ENCODE assay signal across 8 cellular contexts in the genomic region with DNA sequence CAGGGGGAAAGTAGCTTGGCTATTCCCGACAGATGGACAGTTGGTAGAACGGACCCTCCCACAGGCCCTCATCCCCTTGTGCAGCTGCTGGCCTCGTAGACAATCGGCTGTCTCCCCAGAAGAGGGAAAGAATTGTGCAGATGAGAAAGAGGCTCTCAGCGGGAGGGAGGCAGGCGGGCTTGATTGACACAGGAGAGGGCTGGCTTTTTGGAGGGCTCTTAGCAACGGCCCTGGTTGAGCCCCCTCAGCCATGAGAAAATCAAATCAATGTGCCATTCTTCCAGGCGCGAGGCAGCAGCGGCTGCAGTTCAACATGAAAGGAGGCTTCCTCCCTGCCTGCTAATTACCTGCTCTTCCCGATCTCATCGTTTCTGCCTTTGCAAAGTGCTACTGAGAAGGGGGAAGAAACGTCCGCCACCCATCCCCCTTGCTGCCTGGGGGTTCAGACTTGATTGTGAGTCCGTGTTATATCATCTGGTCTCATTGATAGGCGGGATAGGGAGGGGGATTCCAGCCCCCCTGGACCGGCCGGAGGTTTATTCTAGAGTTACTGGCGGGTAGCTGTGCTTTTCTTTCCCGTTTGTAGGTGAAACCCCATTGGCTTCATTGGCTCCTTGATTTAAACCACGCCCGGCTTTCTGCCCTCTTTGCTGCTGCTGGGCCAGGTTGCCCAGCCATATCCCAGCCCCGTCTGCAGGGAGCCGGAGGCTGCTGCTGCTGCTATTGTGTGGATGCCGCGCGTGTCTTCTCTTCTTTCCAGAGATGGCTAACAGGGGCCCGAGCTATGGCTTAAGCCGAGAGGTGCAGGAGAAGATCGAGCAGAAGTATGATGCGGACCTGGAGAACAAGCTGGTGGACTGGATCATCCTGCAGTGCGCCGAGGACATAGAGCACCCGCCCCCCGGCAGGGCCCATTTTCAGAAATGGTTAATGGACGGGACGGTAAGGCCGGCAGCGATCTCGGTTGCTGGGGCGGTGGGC. TPM values are rescaled to one million over a fixed set of nuclear protein-coding genes. Genes with fewer than 3 reads are reported as not detected.
DNase-seq lines count a peak whose midpoint lies in the region; ATAC-seq lines count a peak whose summit lies in the region.

A gene (plus strand): TSS at position 262 of the 981 bp plus-strand sequence. CDS start 501 bp downstream, at position 763.

- peak within 1 kb of the TSS; percentile 66 for H3K4me2 ChIP-seq in neuronal stem cell (ENCODE audit: insufficient read depth, low read length, poor library complexity, severe bottlenecking)

- peak within 1 kb of the TSS; percentile 100 for H3K27ac ChIP-seq in neuronal stem cell (replicated peaks; ENCODE audit: low read length)

- H2BK5ac ChIP-seq in neuronal stem cell (ENCODE audit: low read length), result peak within 1 kb of the TSS; percentile 84

- peak within 1 kb of the TSS; percentile 95 for H2BK15ac ChIP-seq in neuronal stem cell (ENCODE audit: low read length)

- peak within 1 kb of the TSS; percentile 41 for H2AFZ ChIP-seq in neuronal stem cell (ENCODE audit: low read length)

- H3K18ac ChIP-seq in neuronal stem cell (ENCODE audit: low read length), result peak within 1 kb of the TSS; percentile 99

- peak within 1 kb of the TSS; percentile 79 for H3K4ac ChIP-seq in neuronal stem cell (ENCODE audit: low read length)

- peak within 1 kb of the TSS; percentile 92 for H3K9ac ChIP-seq in neuronal stem cell (ENCODE audit: low read depth, low read length, poor library complexity)

- peaks cover 27% of the 10 kb centered on the region for H3K4me1 Mint-ChIP-seq in T-helper 2 cell treated with Interferon-gamma antibody and Interleukin-4, amounts not matched to agents 5 μg/mL and 100 μg/mL, for 36 hours (ENCODE audit: low read depth)
- peaks cover 36% of the 10 kb centered on the region for H3K4me1 Mint-ChIP-seq in activated CD8-positive, alpha-beta T cell treated with anti-CD3 and anti-CD28 coated beads, Interleukin-2, amount 10 ng/mL, durations not matched to agents 7 days and 5 days (ENCODE audit: low read depth)

- H3K14ac ChIP-seq in neuronal stem cell (ENCODE audit: low read length), result no peak within 1 kb of the TSS

- no peaks in the 10 kb centered on the region for H3K9me3 Mint-ChIP-seq in T-helper 2 cell treated with Interferon-gamma antibody and Interleukin-4, amounts not matched to agents 5 μg/mL and 100 μg/mL, for 36 hours
- no peaks in the 10 kb centered on the region for H3K9me3 Mint-ChIP-seq in activated CD8-positive, alpha-beta T cell treated with anti-CD3 and anti-CD28 coated beads, Interleukin-2, amount 10 ng/mL, durations not matched to agents 7 days and 5 days (ENCODE audit: insufficient read depth)

- no peak within 1 kb of the TSS for H4K8ac ChIP-seq in neuronal stem cell (ENCODE audit: low read depth, low read length)

- H3K36me3 Mint-ChIP-seq in T-helper 2 cell treated with Interferon-gamma antibody and Interleukin-4, amounts not matched to agents 5 μg/mL and 100 μg/mL, for 36 hours (ENCODE audit: low read depth), result peaks cover 1% of the 10 kb centered on the region
- peaks cover 2% of the 10 kb centered on the region for H3K36me3 Mint-ChIP-seq in activated CD8-positive, alpha-beta T cell treated with anti-CD3 and anti-CD28 coated beads, Interleukin-2, amount 10 ng/mL, durations not matched to agents 7 days and 5 days (ENCODE audit: low read depth)

- no peaks in the 10 kb centered on the region for H3K27me3 Mint-ChIP-seq in T-helper 2 cell treated with Interferon-gamma antibody and Interleukin-4, amounts not matched to agents 5 μg/mL and 100 μg/mL, for 36 hours (ENCODE audit: low read depth)
- H3K27me3 Mint-ChIP-seq in activated CD8-positive, alpha-beta T cell treated with anti-CD3 and anti-CD28 coated beads, Interleukin-2, amount 10 ng/mL, durations not matched to agents 7 days and 5 days (ENCODE audit: low read depth), result no peaks in the 10 kb centered on the region

- peak; percentile 46 for ATAC-seq in activated CD8-positive, alpha-beta T cell treated with anti-CD3 and anti-CD28 coated beads, Interleukin-2, amount 10 ng/mL, durations not matched to agents 7 days and 5 days
- ATAC-seq in HG03469 (IDR thresholded peaks at IDR 0.05; ENCODE audit: unreplicated experiment) (no peak), HG03565 (IDR thresholded peaks at IDR 0.05; ENCODE audit: unreplicated experiment) (no peak)

- no peak within 1 kb of the TSS for H2BK12ac ChIP-seq in neuronal stem cell (ENCODE audit: low read length)

- CTCF ChIA-PET in activated CD8-positive, alpha-beta T cell treated with anti-CD3 and anti-CD28 coated beads, Interleukin-2, amount 10 ng/mL, durations not matched to agents 7 days and 5 days (lab: Charles Lee), result interaction anchor here (1.3 to 20.7 kb wide), 4 partner anchors 8 to 44 kb away, joined by 3 to 351 read pairs (median 42); no protein-coding TSS in a partner anchor

- H2AK5ac ChIP-seq in neuronal stem cell (ENCODE audit: low read depth, low read length), result peak within 1 kb of the TSS; percentile 47

- H3K27me3 ChIP-seq in neuronal stem cell (ENCODE audit: control insufficient read depth in 3 of 3, insufficient read depth in 3 of 3, low read depth in 1 of 3, low read length in 3 of 3), result no peaks in the 10 kb centered on the region

- no peak within 1 kb of the TSS for H4K91ac ChIP-seq in neuronal stem cell (ENCODE audit: low read depth, low read length, poor library complexity)

- POLR2A ChIA-PET in activated CD8-positive, alpha-beta T cell treated with anti-CD3 and anti-CD28 coated beads, Interleukin-2, amount 10 ng/mL, durations not matched to agents 7 days and 5 days (lab: Charles Lee), result interaction anchor here (5.8 kb wide), 1 partner anchor 20 kb away, joined by 25 read pairs; a partner anchor contains a TSS

- peaks cover 8 to 42% of the 10 kb centered on the region in 2 donors for H3K36me3 ChIP-seq in neuronal stem cell (replicated peaks in 1 of 2; ENCODE audit: control insufficient read depth in 2 of 2, insufficient read depth in 2 of 2, low read length in 2 of 2)

- peak within 1 kb of the TSS; percentile 67 for H3K4me3 Mint-ChIP-seq in T-helper 2 cell treated with Interferon-gamma antibody and Interleukin-4, amounts not matched to agents 5 μg/mL and 100 μg/mL, for 36 hours
- H3K4me3 Mint-ChIP-seq in activated CD8-positive, alpha-beta T cell treated with anti-CD3 and anti-CD28 coated beads, Interleukin-2, amount 10 ng/mL, durations not matched to agents 7 days and 5 days, result peak within 1 kb of the TSS; percentile 69

- H3K4me1 ChIP-seq in neuronal stem cell (ENCODE audit: control insufficient read depth in 2 of 2, insufficient read depth in 1 of 2, low read depth in 1 of 2, low read length in 2 of 2), result peaks cover 28 to 48% of the 10 kb centered on the region in 2 donors

- DNase-seq in T-helper 2 cell treated with Interferon-gamma antibody and Interleukin-4, amounts not matched to agents 5 μg/mL and 100 μg/mL, for 36 hours (ENCODE audit: low spot score), result no peak
- DNase-seq in T-helper 2 cell, result no peak
- peak; percentile 73 for DNase-seq in NCI-H1092 (lab: John Stamatoyannopoulos, UW)
- DNase-seq in activated CD8-positive, alpha-beta T cell treated with anti-CD3 and anti-CD28 coated beads, Interleukin-2, amount 10 ng/mL, durations not matched to agents 7 days and 5 days, result no peak
- DNase-seq in glomerular visceral epithelial cell (ENCODE audit: extremely low spot score), result peak; percentile 63
- peak; percentile 95 for DNase-seq in neuronal stem cell (ENCODE audit: low spot score)

- WGBS in neuronal stem cell (ENCODE audit: extremely low coverage in 2 of 2, insufficient read length in 2 of 2, insufficient replicate concordance in 1 of 2), 2 donors, result no CpG with 5 or more reads among the region's 41 CpGs

- H3K79me1 ChIP-seq in neuronal stem cell (ENCODE audit: low read depth, low read length), result peaks cover 6% of the 10 kb centered on the region

- peak within 1 kb of the TSS; percentile 84 for H2BK120ac ChIP-seq in neuronal stem cell (ENCODE audit: low read depth, low read length)

- H3K23ac ChIP-seq in neuronal stem cell (ENCODE audit: low read depth, low read length, poor library complexity), result no peak within 1 kb of the TSS

- no peaks in the 10 kb centered on the region for H3K9me3 ChIP-seq in neuronal stem cell (replicated peaks in 1 of 2; ENCODE audit: control insufficient read depth in 2 of 2, insufficient read depth in 1 of 2, low read depth in 1 of 2, low read length in 2 of 2)

- H3K4me3 ChIP-seq in neuronal stem cell (ENCODE audit: low read length in 2 of 2), result peak within 1 kb of the TSS; percentile 89 to 97

- H3K27ac Mint-ChIP-seq in T-helper 2 cell treated with Interferon-gamma antibody and Interleukin-4, amounts not matched to agents 5 μg/mL and 100 μg/mL, for 36 hours, result no peak within 1 kb of the TSS
- no peak within 1 kb of the TSS for H3K27ac Mint-ChIP-seq in activated CD8-positive, alpha-beta T cell treated with anti-CD3 and anti-CD28 coated beads, Interleukin-2, amount 10 ng/mL, durations not matched to agents 7 days and 5 days

RNA-seq across cellular contexts. Expression of the gene that starts here (rescaled TPM):
- total RNA-seq in activated CD8-positive, alpha-beta T cell treated with anti-CD3 and anti-CD28 coated beads, Interleukin-2, amount 10 ng/mL, durations not matched to agents 7 days and 5 days, result not detected
- 57.1 TPM for polyA plus RNA-seq in neuronal stem cell (2013, experiment 1 of 2)
- polyA plus RNA-seq in neuronal stem cell (2013, experiment 2 of 2), result 53.3 TPM

Comparison
In these comparisons a context has a peak if more than half of its experiments do, and no peak if none do; other contexts are left out.
1. Peak in ATAC-seq in activated CD8-positive, alpha-beta T cell treated with anti-CD3 and anti-CD28 coated beads, Interleukin-2, amount 10 ng/mL, durations not matched to agents 7 days and 5 days; RNA of the gene not detected or under 1 TPM.
2. DNase-seq: peak in NCI-H1092 (single experiment), glomerular visceral epithelial cell (single experiment) and neuronal stem cell (single experiment); none in T-helper 2 cell treated with Interferon-gamma antibody and Interleukin-4, amounts not matched to agents 5 μg/mL and 100 μg/mL, for 36 hours (single experiment), T-helper 2 cell (0 of 5) and activated CD8-positive, alpha-beta T cell treated with anti-CD3 and anti-CD28 coated beads, Interleukin-2, amount 10 ng/mL, durations not matched to agents 7 days and 5 days (single experiment).